14 cellular contexts compared by ENCODE assay signal in genomic region chrX:15714529-15714928, GRCh38. TPM values are rescaled to one million over a fixed set of nuclear protein-coding genes. Genes with fewer than 3 reads are reported as not detected.
DNase-seq lines count a peak whose midpoint lies in the region; ATAC-seq and TF ChIP-seq lines count a peak whose summit lies in the region.
"Had no signal": no experiment of that assay in that cellular context is flagged by ENCODE, and none has a peak within 500 bp of the region (broad histone marks: within the 10 kb centered on the region; RNA-seq: fewer than 3 reads in every experiment).

No MANE protein-coding gene starts in this region.

- no peaks in the 10 kb centered on the region for H3K9me3 ChIP-seq in gastrocnemius medialis

- no peaks in the 10 kb centered on the region for H3K36me3 ChIP-seq in gastrocnemius medialis
- H3K36me3 ChIP-seq: cardiac muscle cell had no signal

- peak overlapping the region in 2 of 4 donors; percentile 4 to 60 for H3K27ac ChIP-seq in gastrocnemius medialis
- H3K27ac ChIP-seq: cardiac muscle cell had no signal

- in situ Hi-C loops in gastrocnemius medialis (cut with MboI; ENCODE audit: low sequenced_read_pairs in 4 of 4) = no loop called here

- ATAC-seq in gastrocnemius medialis = peak; percentile 77 to 78
- no peak for ATAC-seq in HG02981 (IDR thresholded peaks at IDR 0.05; ENCODE audit: unreplicated experiment)
- no peak for ATAC-seq in stimulated activated naive CD8-positive, alpha-beta T cell treated with anti-CD3 and anti-CD28 coated beads, Interleukin-15, Interleukin-2, amounts not matched to agents 100 U/mL and 50 U/mL, for 24 hours
- ATAC-seq: activated CD8-positive, alpha-beta T cell treated with anti-CD3 and anti-CD28 coated beads, Interleukin-2, amount 10 ng/mL, durations not matched to agents 7 days and 5 days had no signal

- TF ChIP-seq CTCF in epithelial cell of esophagus (IDR thresholded peaks at IDR 0.05; ENCODE audit: insufficient read depth, low read depth, low read length, missing control alignments) (no peak), gastrocnemius medialis (IDR thresholded peaks at IDR 0.05 in 4 of 5, conservative IDR thresholded peaks at IDR 0.05 in 1 of 5) (no peak)

- H3K4me3 ChIP-seq in epithelial cell of esophagus (ENCODE audit: low read length) (no peak overlapping the region), gastrocnemius medialis (no peak overlapping the region)
- H3K4me3 ChIP-seq: cardiac muscle cell had no signal

- H3K4me1 ChIP-seq in gastrocnemius medialis = no peaks in the 10 kb centered on the region

- intact Hi-C loops in gastrocnemius medialis (cut with DNase I; ENCODE audit: low total_unique reads) = no loop called here

- H3K27me3 ChIP-seq in gastrocnemius medialis = no peaks in the 10 kb centered on the region
- H3K27me3 ChIP-seq: cardiac muscle cell had no signal

- DNase-seq in NCI-H1105 treated with DMSO at 0.1 percent for 48 hours (lab: John Stamatoyannopoulos, UW) (peak; percentile 33), NCI-H1105 (lab: John Stamatoyannopoulos, UW) (no peak), NCI-H510A treated with DMSO at 0.1 percent for 48 hours (lab: John Stamatoyannopoulos, UW) (peak; percentile 16), epithelial cell of esophagus (ENCODE audit: low read depth) (peak; percentile 89), gastrocnemius medialis (peak in 1 of 2 donors; percentile 40), CD1c-positive myeloid dendritic cell (ENCODE audit: extremely low spot score) (no peak)
- DNase-seq in stimulated activated naive CD8-positive, alpha-beta T cell treated with anti-CD3 and anti-CD28 coated beads, Interleukin-15, Interleukin-2, amounts not matched to agents 100 U/mL and 50 U/mL, for 24 hours = no peak
- DNase-seq: activated CD8-positive, alpha-beta T cell treated with anti-CD3 and anti-CD28 coated beads, Interleukin-2, amount 10 ng/mL, durations not matched to agents 7 days and 5 days; activated gamma-delta T cell treated with Interleukin-2 at 50 U/mL for 16 hours; HFFc6; NCI-H774; SHP77 had no signal

- TF ChIP-seq POLR2A in gastrocnemius medialis (IDR thresholded peaks at IDR 0.05) = no peak

RNA-seq across cellular contexts. Expression of gene CA5B, which starts 23.5 kb away (rescaled TPM):
- total RNA-seq in gastrocnemius medialis = 1 to 10 TPM in 3 of 4 donors, under 1 TPM in 1; 0.24 to 3.4 (median 1.8) TPM

RNA-seq across cellular contexts. Expression of gene CLTRN, which starts 49.9 kb away (rescaled TPM):
- total RNA-seq in gastrocnemius medialis = under 1 TPM in 1 of 4 donors, not detected in 3; 0.26 TPM
- total RNA-seq: activated CD8-positive, alpha-beta T cell treated with anti-CD3 and anti-CD28 coated beads, Interleukin-2, amount 10 ng/mL, durations not matched to agents 7 days and 5 days had no signal

Comparison
In these comparisons a context has a peak if more than half of its experiments do, and no peak if none do; other contexts are left out.
1. DNase-seq: peak in NCI-H1105 treated with DMSO at 0.1 percent for 48 hours (single experiment), NCI-H510A treated with DMSO at 0.1 percent for 48 hours (single experiment) and epithelial cell of esophagus (single experiment); none in NCI-H1105 (single experiment), CD1c-positive myeloid dendritic cell (single experiment) and stimulated activated naive CD8-positive, alpha-beta T cell treated with anti-CD3 and anti-CD28 coated beads, Interleukin-15, Interleukin-2, amounts not matched to agents 100 U/mL and 50 U/mL, for 24 hours (single experiment).
2. ATAC-seq: peak in gastrocnemius medialis (2 of 2); none in HG02981 (single experiment) and stimulated activated naive CD8-positive, alpha-beta T cell treated with anti-CD3 and anti-CD28 coated beads, Interleukin-15, Interleukin-2, amounts not matched to agents 100 U/mL and 50 U/mL, for 24 hours (single experiment).